ENCODE assay signal across 28 cellular contexts in genomic region chr16:54673353-54673752, GRCh38.
"Had no signal": no experiment of that assay in that cellular context is flagged by ENCODE, and none has a peak within 500 bp of the region (broad histone marks: within the 10 kb centered on the region; RNA-seq: fewer than 3 reads in every experiment).

No MANE protein-coding gene starts in this region.

- H3K4me1 ChIP-seq: esophagus muscularis mucosa, foreskin keratinocyte, heart right ventricle, pancreas, right atrium auricular region, stomach, thyroid gland, vagina had no signal

- H3K27ac ChIP-seq: dorsolateral prefrontal cortex, esophagus muscularis mucosa, foreskin keratinocyte, heart right ventricle, neutrophil, pancreas, right atrium auricular region, stomach, thyroid gland, vagina had no signal

- H3K36me3 ChIP-seq: esophagus muscularis mucosa, heart right ventricle, neutrophil, pancreas, right atrium auricular region, stomach, thyroid gland, vagina had no signal

- ATAC-seq: foreskin keratinocyte; heart right ventricle; left colon; mucosa of descending colon; natural killer cell treated with Interleukin-12 subunit alpha and Interleukin-12 subunit beta and Interleukin-15 and Interleukin-18, amount 100 ng/mL, for 72 hours; sciatic nerve; stimulated activated effector memory CD8-positive, alpha-beta T cell treated with anti-CD3 and anti-CD28 coated beads, Interleukin-12 subunit alpha, Interleukin-12 subunit beta, amount 100 ng/mL, for 72 hours had no signal

- FAIRE-seq: islet of Langerhans, pancreas had no signal

- H3K27me3 ChIP-seq: esophagus muscularis mucosa, foreskin keratinocyte, heart right ventricle, neutrophil, pancreas, right atrium auricular region, stomach, thyroid gland, vagina had no signal

- H3K4me3 ChIP-seq: dorsolateral prefrontal cortex, esophagus muscularis mucosa, heart right ventricle, lung, mucosa of descending colon, pancreas, right atrium auricular region, smooth muscle cell, stomach, thyroid gland, vagina had no signal

- DNase-seq: cortex of kidney; dorsolateral prefrontal cortex; effector CD4-positive, alpha-beta T cell; foreskin keratinocyte; glutamatergic neuron; heart right ventricle; hippocampal formation; left colon; mesenchymal stem cell; mucosa of descending colon; naive B cell; pancreas; stimulated activated CD4-positive, alpha-beta T cell treated with anti-CD3 and anti-CD28 coated beads, Interleukin-2, amount 100 ng/mL, for 24 hours; stimulated activated CD4-positive, alpha-beta T cell treated with anti-CD3 and anti-CD28 coated beads, Interleukin-4, amount 100 ng/mL, for 24 hours; stimulated activated naive CD4-positive, alpha-beta T cell treated with Interleukin-2 at 50 U/mL for 16 hours; stomach; thyroid gland; trophoblast cell had no signal

- H3K4me2 ChIP-seq: smooth muscle cell had no signal

- H3K9me3 ChIP-seq: mucosa of descending colon, neutrophil, pancreas, right atrium auricular region, thyroid gland, vagina had no signal
